ENCODE assay signal across 10 cellular contexts in the genomic region with DNA sequence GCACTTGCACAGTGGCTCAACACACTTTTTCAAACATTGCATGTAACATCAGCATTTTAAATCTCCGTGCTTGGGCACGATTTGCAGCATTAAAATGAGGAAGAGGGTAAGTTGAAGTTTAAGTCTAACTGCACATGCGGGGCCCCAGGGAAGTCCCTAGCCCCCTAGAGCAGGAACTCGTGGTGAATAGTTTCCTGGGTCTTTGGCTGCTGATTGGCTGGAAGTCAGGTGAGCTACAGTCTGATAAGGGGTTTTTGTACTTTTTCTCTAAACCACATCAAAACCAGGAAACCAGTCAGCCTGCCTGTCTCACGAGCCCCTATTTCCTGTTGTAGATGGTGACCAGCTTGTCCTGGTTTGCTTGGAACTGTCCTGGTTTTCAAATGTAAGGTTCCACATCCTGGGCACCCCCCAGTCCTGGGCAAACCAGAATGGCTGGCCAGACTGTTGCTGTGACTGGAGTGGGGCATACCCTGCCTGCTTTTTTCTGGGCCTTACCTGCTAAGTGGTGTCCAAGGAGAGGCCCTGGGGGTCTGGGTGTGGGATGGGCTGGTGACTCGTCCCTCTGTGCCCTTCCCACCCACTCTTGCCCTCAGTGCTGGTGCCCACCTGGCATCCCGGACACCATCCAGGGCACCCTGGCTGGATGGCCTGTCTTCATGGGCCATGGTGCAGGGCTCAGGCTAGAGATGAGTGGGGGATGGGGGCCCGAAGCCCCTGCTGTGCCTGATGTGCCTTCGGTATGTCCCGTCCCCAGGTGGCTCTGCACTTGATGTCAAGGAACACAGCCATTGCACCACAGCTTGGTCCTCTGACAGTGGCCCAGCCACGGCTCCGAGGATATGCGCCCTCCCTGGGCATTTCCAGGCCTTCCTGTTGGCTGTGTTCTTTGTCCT. TPM values are rescaled to one million over a fixed set of nuclear protein-coding genes. Genes with fewer than 3 reads are reported as not detected.
A peak's percentile ranks its signal among the peaks of the same experiment; 100 is the strongest.
DNase-seq lines count a peak whose midpoint lies in the region; ATAC-seq and TF ChIP-seq lines count a peak whose summit lies in the region.
"Had no signal": no experiment of that assay in that cellular context is flagged by ENCODE, and none has a peak within 500 bp of the region (broad histone marks: within the 10 kb centered on the region; RNA-seq: fewer than 3 reads in every experiment).

No MANE protein-coding gene starts in this region.

- no peaks in the 10 kb centered on the region for H3K9me3 ChIP-seq in upper lobe of right lung

- peak; percentile 72 for DNase-seq in activated effector memory CD4-positive, alpha-beta T cell treated with Interleukin-2 at 50 U/mL for 16 hours
- peak; percentile 90 for DNase-seq in naive B cell
- DNase-seq in upper lobe of right lung, result peak; percentile 53
- no peak for DNase-seq in HuH-7 (ENCODE audit: low spot score)
- DNase-seq in NCI-H1048 (lab: John Stamatoyannopoulos, UW), result no peak

- H3K9me3 Mint-ChIP-seq in naive B cell, result peaks cover 0 to 15% (median 0%) of the 10 kb centered on the region in 7 donors

- TF ChIP-seq POLR2A in Raji (IDR thresholded peaks at IDR 0.05; ENCODE audit: insufficient read depth, low read depth, low read length), result peak; percentile 51

- H3K4me1 Mint-ChIP-seq in naive B cell, result peaks cover 19 to 30% (median 23%) of the 10 kb centered on the region in 3 donors

- peak overlapping the region in 2 of 8 donors; percentile 61 to 85 for H3K4me3 Mint-ChIP-seq in naive B cell

- peaks cover 0 to 3% of the 10 kb centered on the region in 2 donors for H3K36me3 Mint-ChIP-seq in naive B cell
- H3K36me3 Mint-ChIP-seq: IgD-negative memory B cell had no signal

- intact Hi-C loops in upper lobe of right lung (cut with DNase I), result no loop called here

- peak overlapping the region; percentile 55 for H3K27ac ChIP-seq in upper lobe of right lung

- H3K27ac Mint-ChIP-seq in naive B cell, result no peak overlapping the region
- H3K27ac Mint-ChIP-seq: IgD-negative memory B cell had no signal

- H3K4me3 ChIP-seq in upper lobe of right lung, result no peak overlapping the region

- H3K4me1 ChIP-seq in upper lobe of right lung, result peaks cover 5% of the 10 kb centered on the region

- H3K27me3 Mint-ChIP-seq in naive B cell, result no peaks in the 10 kb centered on the region
- H3K27me3 Mint-ChIP-seq: IgD-negative memory B cell had no signal

- no peak for TF ChIP-seq CTCF in upper lobe of right lung (IDR thresholded peaks at IDR 0.05)

- ATAC-seq in GM18511 (IDR thresholded peaks at IDR 0.05; ENCODE audit: unreplicated experiment), result peak; percentile 93
- peak; percentile 89 for ATAC-seq in HG02870 (IDR thresholded peaks at IDR 0.05; ENCODE audit: unreplicated experiment)
- ATAC-seq in naive B cell (ENCODE audit: low read depth in 2 of 2), result peak; percentile 94 to 95
- peak; percentile 22 for ATAC-seq in upper lobe of right lung

- H3K36me3 ChIP-seq in upper lobe of right lung, result no peaks in the 10 kb centered on the region

- H3K27me3 ChIP-seq in upper lobe of right lung, result no peaks in the 10 kb centered on the region

RNA-seq across cellular contexts. Expression of a gene that starts 31.8 kb away (rescaled TPM):
- not detected for polyA plus RNA-seq in naive B cell (ENCODE audit: low read depth in 6 of 6)
- total RNA-seq in upper lobe of right lung, result not detected
- polyA plus RNA-seq: IgD-negative memory B cell, keratinocyte had no signal

RNA-seq across cellular contexts. Expression of a gene that starts 35.1 kb away (rescaled TPM):
- polyA plus RNA-seq in naive B cell (ENCODE audit: low read depth in 6 of 6), result not detected
- total RNA-seq in upper lobe of right lung, result not detected
- polyA plus RNA-seq: IgD-negative memory B cell, keratinocyte had no signal

RNA-seq across cellular contexts. Expression of a gene that starts 59.0 kb away (rescaled TPM):
- polyA plus RNA-seq in naive B cell (ENCODE audit: low read depth in 6 of 6), result not detected
- total RNA-seq in upper lobe of right lung, result not detected
- polyA plus RNA-seq: IgD-negative memory B cell, keratinocyte had no signal

Comparison
In these comparisons a context has a peak if more than half of its experiments do, and no peak if none do; other contexts are left out.
1. ATAC-seq: peak in every context shown above with its lines; median percentile 94 in naive B cell; 93 in GM18511; 89 in HG02870; 22 in upper lobe of right lung.
2. DNase-seq: peak in activated effector memory CD4-positive, alpha-beta T cell treated with Interleukin-2 at 50 U/mL for 16 hours (single experiment), naive B cell (single experiment) and upper lobe of right lung (single experiment); none in HuH-7 (single experiment) and NCI-H1048 (single experiment).